Comparison of ENCODE assay signal across 1 cellular context in genomic region chr11:87035976-87036583, GRCh38.
TF ChIP-seq lines count a peak whose summit lies in the region.

No MANE protein-coding gene starts in this region.

TF ChIP-seq in HepG2, 621 proteins besides CTCF, POLR2A, EP300 and RAD21 (continues in another document):
- TF ChIP-seq STAT5B (CRISPR knock-in tag; IDR thresholded peaks at IDR 0.05) (no peak), BCL3 (CRISPR knock-in tag; IDR thresholded peaks at IDR 0.05) (no peak), HOMEZ (CRISPR knock-in tag; IDR thresholded peaks at IDR 0.05; ENCODE audit: low read depth) (no peak), TOPORS (CRISPR knock-in tag; IDR thresholded peaks at IDR 0.05) (no peak), PRPF4 (IDR thresholded peaks at IDR 0.05; ENCODE audit: low read depth, low read length, poor library complexity, severe bottlenecking) (peak; percentile 47), ARID5B (CRISPR knock-in tag; IDR thresholded peaks at IDR 0.05) (0 out of 2 replicates have a peak, but pooled peaks have one; percentile 7), ZNF510 (CRISPR knock-in tag; IDR thresholded peaks at IDR 0.05; ENCODE audit: low read depth) (no peak), PBX2 (CRISPR knock-in tag; IDR thresholded peaks at IDR 0.05) (no peak), TFE3 (CRISPR knock-in tag; IDR thresholded peaks at IDR 0.05) (no peak), ZBTB2 (CRISPR knock-in tag; IDR thresholded peaks at IDR 0.05; ENCODE audit: low read depth) (no peak), ZNF543 (CRISPR knock-in tag; IDR thresholded peaks at IDR 0.05) (no peak), HDAC1 (CRISPR knock-in tag; IDR thresholded peaks at IDR 0.05) (no peak), ZNF264 (CRISPR knock-in tag; IDR thresholded peaks at IDR 0.05) (no peak), PCBP2 (optimal IDR thresholded peaks at IDR 0.05; ENCODE audit: low read depth, low read length, poor library complexity, severe bottlenecking) (no peak), ZNF841 (CRISPR knock-in tag; IDR thresholded peaks at IDR 0.05; ENCODE audit: borderline replicate concordance) (no peak), GMEB2 (CRISPR knock-in tag; IDR thresholded peaks at IDR 0.05; ENCODE audit: low read depth) (no peak), KDM2A (CRISPR knock-in tag; IDR thresholded peaks at IDR 0.05; ENCODE audit: borderline replicate concordance, low read depth) (no peak), IRF2 (CRISPR knock-in tag; IDR thresholded peaks at IDR 0.05) (no peak), MED1 (CRISPR knock-in tag; IDR thresholded peaks at IDR 0.05) (no peak), NR0B2 (CRISPR knock-in tag; IDR thresholded peaks at IDR 0.05) (no peak), PCBP1 (IDR thresholded peaks at IDR 0.05; ENCODE audit: borderline replicate concordance, low read depth, low read length) (no peak), GABPA (IDR thresholded peaks at IDR 0.05; ENCODE audit: low read depth, low read length) (no peak), GABPA (CRISPR knock-in tag; IDR thresholded peaks at IDR 0.05; ENCODE audit: low read depth) (0 out of 2 replicates have a peak, but pooled peaks have one; percentile 28), RFX3 (CRISPR knock-in tag; IDR thresholded peaks at IDR 0.05) (peak; percentile 59; the same call in 1 of the 2 replicates), E2F5 (CRISPR knock-in tag; conservative IDR thresholded peaks at IDR 0.05) (no peak), ZNF513 (CRISPR knock-in tag; conservative IDR thresholded peaks at IDR 0.05) (no peak), FOXA1 (IDR thresholded peaks at IDR 0.05) (no peak), FOXA1 (CRISPR knock-in tag; IDR thresholded peaks at IDR 0.05) (no peak), NCOA1 (CRISPR knock-in tag; IDR thresholded peaks at IDR 0.05) (no peak), TFAP4 (IDR thresholded peaks at IDR 0.05; ENCODE audit: borderline replicate concordance, low read depth) (no peak), GATA4 (IDR thresholded peaks at IDR 0.05; ENCODE audit: borderline replicate concordance, low read depth) (no peak), MAZ (IDR thresholded peaks at IDR 0.05; ENCODE audit: borderline replicate concordance, low read depth, low read length) (no peak), MAZ (CRISPR knock-in tag; IDR thresholded peaks at IDR 0.05; ENCODE audit: low read depth) (no peak), ZNF362 (CRISPR knock-in tag; IDR thresholded peaks at IDR 0.05; ENCODE audit: borderline replicate concordance) (peak; percentile 48; the same call in 1 of the 2 replicates), ZBTB38 (CRISPR knock-in tag; IDR thresholded peaks at IDR 0.05) (peak; percentile 98), TARDBP (CRISPR knock-in tag; IDR thresholded peaks at IDR 0.05) (no peak), BATF2 (CRISPR knock-in tag; IDR thresholded peaks at IDR 0.05) (no peak), ZNF784 (CRISPR knock-in tag; IDR thresholded peaks at IDR 0.05; ENCODE audit: borderline replicate concordance) (no peak), ZNF451 (CRISPR knock-in tag; IDR thresholded peaks at IDR 0.05) (no peak), ZC3H13 (CRISPR knock-in tag; IDR thresholded peaks at IDR 0.05) (no peak), CCDC6 (CRISPR knock-in tag; IDR thresholded peaks at IDR 0.05) (no peak), MAFG (CRISPR knock-in tag; IDR thresholded peaks at IDR 0.05) (no peak)
